8 cellular contexts compared by ENCODE assay signal in the genomic region with DNA sequence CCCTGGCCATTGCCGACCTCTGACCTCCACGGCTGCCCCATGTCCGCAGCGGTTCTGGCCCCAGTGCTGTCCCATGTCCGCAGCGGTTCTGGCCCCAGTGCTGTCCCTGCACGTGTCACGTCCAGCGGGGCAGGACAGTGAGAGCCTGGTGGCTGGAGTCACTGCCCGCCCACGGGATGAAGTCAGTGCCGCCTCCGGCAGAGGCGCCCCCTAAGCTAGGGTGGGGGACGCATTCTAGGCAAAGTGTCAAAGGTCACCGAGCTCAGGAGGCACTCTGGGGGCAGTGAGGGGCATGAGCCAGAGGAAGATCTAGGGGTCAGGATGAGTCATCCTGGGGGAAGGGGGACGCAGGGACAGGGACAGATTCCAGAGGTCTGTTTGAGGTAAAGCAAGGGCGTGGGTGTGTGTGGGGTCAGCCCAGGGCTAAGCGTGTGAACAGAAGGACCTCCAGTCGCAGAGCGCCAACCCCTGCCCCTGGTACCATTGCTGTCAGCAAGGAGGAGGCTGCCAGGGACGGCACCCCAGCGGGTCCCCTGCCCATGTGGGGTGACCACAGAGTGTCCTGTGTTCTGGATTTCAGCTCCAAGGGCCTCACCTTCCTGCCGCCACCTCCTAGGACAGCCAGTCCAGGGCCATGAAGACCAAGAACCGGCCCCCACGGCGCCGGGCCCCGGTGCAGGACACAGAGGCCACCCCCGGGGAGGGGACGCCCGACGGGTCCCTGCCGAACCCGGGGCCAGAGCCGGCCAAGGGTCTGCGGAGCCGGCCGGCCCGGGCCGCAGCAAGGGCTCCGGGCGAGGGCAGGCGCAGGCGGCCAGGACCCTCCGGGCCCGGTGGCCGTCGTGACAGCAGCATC. TPM values are rescaled to one million over a fixed set of nuclear protein-coding genes. Genes with fewer than 3 reads are reported as not detected.
DNase-seq lines count a peak whose midpoint lies in the region; ATAC-seq lines count a peak whose summit lies in the region.

No MANE protein-coding gene starts in this region.

- H3K36me3 ChIP-seq in BLaER1 treated with 17β-estradiol and CSF1 and Interleukin-3, amounts not matched to agents 10 nM and 100 nM, result peaks cover 5 to 31% (median 17%) of the 10 kb centered on the region in 11 experiments

- peaks cover 9% of the 10 kb centered on the region for H3K36me3 Mint-ChIP-seq in central memory CD8-positive, alpha-beta T cell (ENCODE audit: insufficient read depth)
- peaks cover 0 to 27% (median 0%) of the 10 kb centered on the region in 3 donors for H3K36me3 Mint-ChIP-seq in naive thymus-derived CD8-positive, alpha-beta T cell

- H3K4me3 Mint-ChIP-seq in central memory CD8-positive, alpha-beta T cell, result peak overlapping the region; percentile 52
- H3K4me3 Mint-ChIP-seq in naive thymus-derived CD8-positive, alpha-beta T cell, result peak overlapping the region; percentile 59 to 84 (median 68)

- no peaks in the 10 kb centered on the region for H3K9me3 ChIP-seq in BLaER1 treated with 17β-estradiol and CSF1 and Interleukin-3, amounts not matched to agents 10 nM and 100 nM (replicated peaks in 1 of 11)

- peaks cover 0 to 69% (median 10%) of the 10 kb centered on the region in 11 experiments; a peak in 14 of 22 replicates for H4K20me1 ChIP-seq in BLaER1 treated with 17β-estradiol and CSF1 and Interleukin-3, amounts not matched to agents 10 nM and 100 nM

- no peaks in the 10 kb centered on the region for H3K27me3 Mint-ChIP-seq in central memory CD8-positive, alpha-beta T cell
- H3K27me3 Mint-ChIP-seq in naive thymus-derived CD8-positive, alpha-beta T cell, result no peaks in the 10 kb centered on the region

- peak; percentile 74 for DNase-seq in HuH-7 (ENCODE audit: low spot score)
- no peak for DNase-seq in central memory CD8-positive, alpha-beta T cell (ENCODE audit: low spot score in 2 of 2)
- DNase-seq in naive thymus-derived CD8-positive, alpha-beta T cell, result no peak
- no peak for DNase-seq in NCI-H2081 (lab: John Stamatoyannopoulos, UW)
- DNase-seq in GM03348 (ENCODE audit: low spot score), result no peak
- DNase-seq in Ammon's horn (ENCODE audit: low spot score), result no peak

- no peak for ATAC-seq in central memory CD8-positive, alpha-beta T cell (replicated peaks; ENCODE audit: extremely low read depth, poor library complexity, severe bottlenecking)
- ATAC-seq in naive thymus-derived CD8-positive, alpha-beta T cell, result no peak
- ATAC-seq in HG02678 (IDR thresholded peaks at IDR 0.05; ENCODE audit: unreplicated experiment), result no peak

- POLR2A ChIA-PET in naive thymus-derived CD8-positive, alpha-beta T cell (lab: Charles Lee), result interaction anchor here (1.0 to 4.6 kb wide), 5 partner anchors 9 to 39 kb away, joined by 3 to 21 read pairs (median 4); no protein-coding TSS in a partner anchor

- H3K27ac Mint-ChIP-seq in central memory CD8-positive, alpha-beta T cell (ENCODE audit: low read depth), result no peak overlapping the region
- H3K27ac Mint-ChIP-seq in naive thymus-derived CD8-positive, alpha-beta T cell, result peak overlapping the region in 8 of 10 donors; percentile 13 to 76 (median 42)

- peaks cover 0 to 13% (median 4%) of the 10 kb centered on the region in 10 experiments; a peak in 9 of 20 replicates for H3K4me1 ChIP-seq in BLaER1 treated with 17β-estradiol and CSF1 and Interleukin-3, amounts not matched to agents 10 nM and 100 nM

- H3K9me3 Mint-ChIP-seq in central memory CD8-positive, alpha-beta T cell, result no peaks in the 10 kb centered on the region
- H3K9me3 Mint-ChIP-seq in naive thymus-derived CD8-positive, alpha-beta T cell, result no peaks in the 10 kb centered on the region

- peak overlapping the region in 3 of 10 experiments; percentile 24 to 36 (median 31); a peak in 2 of 20 replicates for H3K4me3 ChIP-seq in BLaER1 treated with 17β-estradiol and CSF1 and Interleukin-3, amounts not matched to agents 10 nM and 100 nM

- H3K27me3 ChIP-seq in BLaER1 treated with 17β-estradiol and CSF1 and Interleukin-3, amounts not matched to agents 10 nM and 100 nM, result peaks cover 0 to 15% (median 0%) of the 10 kb centered on the region in 11 experiments; a peak in 5 of 22 replicates

- no peaks in the 10 kb centered on the region for H3K4me1 Mint-ChIP-seq in central memory CD8-positive, alpha-beta T cell
- H3K4me1 Mint-ChIP-seq in naive thymus-derived CD8-positive, alpha-beta T cell, result peaks cover 2 to 21% (median 9%) of the 10 kb centered on the region in 4 donors

- peak overlapping the region in 10 of 11 experiments; percentile 24 to 72 (median 54); a peak in 19 of 22 replicates for H3K4me2 ChIP-seq in BLaER1 treated with 17β-estradiol and CSF1 and Interleukin-3, amounts not matched to agents 10 nM and 100 nM

- no peak overlapping the region for H3K27ac ChIP-seq in BLaER1 treated with 17β-estradiol and CSF1 and Interleukin-3, amounts not matched to agents 10 nM and 100 nM

- peak overlapping the region in 2 of 11 experiments; percentile 22 to 38; a peak in 2 of 22 replicates for H3K9ac ChIP-seq in BLaER1 treated with 17β-estradiol and CSF1 and Interleukin-3, amounts not matched to agents 10 nM and 100 nM

RNA-seq across cellular contexts. Expression of a gene that starts 0.7 kb away (rescaled TPM):
- total RNA-seq in naive thymus-derived CD8-positive, alpha-beta T cell, result not detected
- polyA plus RNA-seq in naive thymus-derived CD8-positive, alpha-beta T cell, result under 1 TPM in 1 of 3 donors, not detected in 2; 0.47 TPM

RNA-seq across cellular contexts. Expression of a gene that starts 40.1 kb away (rescaled TPM):
- total RNA-seq in naive thymus-derived CD8-positive, alpha-beta T cell, result 100 to 1,000 TPM; 174 to 181 TPM
- 10 to 100 TPM; 18.5 to 40.2 (median 26.1) TPM for polyA plus RNA-seq in naive thymus-derived CD8-positive, alpha-beta T cell
